17 cellular contexts compared by ENCODE assay signal in the genomic region with DNA sequence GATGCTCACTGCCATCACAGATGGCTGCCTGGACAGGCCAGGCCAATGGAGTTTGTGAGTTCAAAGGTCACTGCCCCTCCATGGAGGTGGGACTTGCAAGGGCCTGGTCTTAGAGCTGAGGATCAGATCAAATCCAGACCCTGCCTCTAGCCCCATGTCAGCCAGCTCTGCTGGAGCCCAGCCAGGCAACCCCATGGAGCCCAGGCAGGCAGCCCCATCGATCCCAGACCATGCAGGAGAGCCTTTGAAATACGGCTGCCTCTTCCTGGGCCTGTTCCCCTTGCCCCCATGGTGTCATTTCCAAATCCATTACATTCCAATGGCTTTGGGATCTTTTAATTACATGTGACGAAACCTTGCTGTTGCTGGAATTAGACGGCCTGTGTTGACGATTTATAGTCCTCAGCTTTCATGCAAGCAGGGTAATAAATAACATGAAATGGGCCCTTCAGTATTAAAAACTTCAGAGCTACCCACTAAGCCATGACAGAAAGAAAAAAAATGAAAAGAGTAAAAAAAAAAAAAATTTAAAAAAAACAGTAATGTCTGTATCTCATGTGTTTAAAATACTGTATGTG.
"Had no signal": no experiment of that assay in that cellular context is flagged by ENCODE, and none has a peak within 500 bp of the region (broad histone marks: within the 10 kb centered on the region; RNA-seq: fewer than 3 reads in every experiment).

No MANE protein-coding gene starts in this region.

- DNase-seq: activated CD4-positive, alpha-beta T cell treated with anti-CD3 and anti-CD28 coated beads for 4 hours; activated effector memory CD4-positive, alpha-beta T cell treated with anti-CD3 and anti-CD28 coated beads, Interleukin-2, amount 50 U/mL, for 16 hours; activated naive CD4-positive, alpha-beta T cell treated with Interleukin-2 at 50 U/mL for 16 hours; activated T-cell treated with anti-CD3 and anti-CD28 coated beads, Interleukin-2, amount 50 U/mL, for 4 hours; amygdala; Kasumi-1; NCI-H1105 treated with DMSO at 0.1 percent for 48 hours; NCI-H1436 treated with DMSO at 0.1 percent for 48 hours; NCI-H187; NCI-H2081; NCI-H510A treated with DMSO at 0.1 percent for 48 hours; NCI-H69; PC-3; SHP77 treated with DMSO at 0.1 percent for 48 hours had no signal

- ATAC-seq: activated CD4-positive, CD25-positive, alpha-beta regulatory T cell treated with anti-CD3 and anti-CD28 coated beads, Interleukin-2, amount 50 U/mL, for 24 hours; activated T-cell treated with anti-CD3 and anti-CD28 coated beads, Interleukin-2, amount 50 U/mL, for 4 hours; PC-3 had no signal

- FAIRE-seq: astrocyte, RCC 7860 had no signal
